20 cellular contexts compared by ENCODE assay signal in the genomic region with DNA sequence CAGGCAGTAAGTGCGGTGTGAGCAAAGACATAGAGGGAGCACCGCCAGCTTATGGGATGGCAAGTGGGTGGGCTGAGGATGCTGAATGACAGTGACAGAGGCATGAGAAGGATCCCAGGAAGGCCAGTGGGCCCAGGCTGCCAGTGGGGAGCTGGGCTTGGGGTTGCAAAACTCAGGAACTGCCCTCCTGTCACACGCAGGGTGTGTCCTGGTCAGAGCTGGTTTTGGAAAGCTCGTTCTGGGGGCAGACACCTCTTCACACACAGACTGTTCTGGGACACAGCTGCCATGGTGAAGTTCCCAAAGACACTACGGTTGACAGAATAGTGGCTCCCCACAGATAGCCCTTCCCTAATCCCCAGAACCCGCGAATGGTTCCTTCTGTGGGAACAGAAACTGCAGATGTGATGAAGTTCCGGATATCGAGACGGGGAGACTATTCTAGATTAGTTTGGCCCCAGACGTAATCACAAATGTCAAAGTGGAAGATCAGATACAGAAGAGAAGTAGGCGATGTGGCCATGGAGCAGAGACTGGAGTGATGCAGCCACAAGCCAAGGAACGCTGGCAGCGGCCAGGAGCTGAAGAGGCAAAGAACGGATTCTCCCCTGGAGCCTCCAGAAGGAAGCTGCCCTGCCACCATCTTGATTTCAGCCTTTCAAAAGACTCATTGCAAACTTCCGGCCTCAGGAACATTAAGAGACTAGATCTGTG.
"Had no signal": no experiment of that assay in that cellular context is flagged by ENCODE, and none has a peak within 500 bp of the region (broad histone marks: within the 10 kb centered on the region; RNA-seq: fewer than 3 reads in every experiment).

No MANE protein-coding gene starts in this region.

- H3K36me3 ChIP-seq: adrenal gland, esophagus squamous epithelium, left lung, uterus, WERI-Rb-1 had no signal

- ATAC-seq: activated CD4-positive, alpha-beta T cell treated with anti-CD3 and anti-CD28 coated beads for 36 hours; activated T-helper 17 cell treated with anti-CD3 and anti-CD28 coated beads, Interleukin-2, amount 50 U/mL, for 72 hours; left lung; stimulated activated naive CD8-positive, alpha-beta T cell treated with anti-CD3 and anti-CD28 coated beads, Interleukin-15, amount 100 ng/mL, for 72 hours; T-cell had no signal

- H3K9me3 ChIP-seq: adrenal gland, esophagus squamous epithelium, left lung, uterus had no signal

- H3K4me3 ChIP-seq: adrenal gland, esophagus squamous epithelium, left lung, SK-N-MC, uterus had no signal

- H3K27ac ChIP-seq: esophagus squamous epithelium, left lung, SK-N-MC, uterus, WERI-Rb-1 had no signal

- DNase-seq: activated CD4-positive, alpha-beta memory T cell treated with anti-CD3 and anti-CD28 coated beads, Interleukin-2, amount 10 ng/mL, durations not matched to agents 7 days and 5 days; activated CD4-positive, alpha-beta T cell treated with anti-CD3 and anti-CD28 coated beads for 36 hours; activated naive CD4-positive, alpha-beta T cell treated with anti-CD3 and anti-CD28 coated beads, Interleukin-2, amount 10 ng/mL, durations not matched to agents 7 days and 5 days; activated T-cell treated with anti-CD3 and anti-CD28 coated beads for 4 hours; central memory CD4-positive, alpha-beta T cell; dermis blood vessel endothelial cell; esophagus squamous epithelium; foreskin fibroblast; left lung; naive B cell; occipital lobe; stimulated activated CD4-positive, alpha-beta T cell treated with anti-CD3 and anti-CD28 coated beads, Interleukin-4, amount 100 ng/mL, for 24 hours; T-cell; T1000; uterus; WERI-Rb-1 had no signal

- H3K27me3 ChIP-seq: adrenal gland, left lung, uterus had no signal

- H3K4me1 ChIP-seq: adrenal gland, uterus had no signal
